In the genomic region with DNA sequence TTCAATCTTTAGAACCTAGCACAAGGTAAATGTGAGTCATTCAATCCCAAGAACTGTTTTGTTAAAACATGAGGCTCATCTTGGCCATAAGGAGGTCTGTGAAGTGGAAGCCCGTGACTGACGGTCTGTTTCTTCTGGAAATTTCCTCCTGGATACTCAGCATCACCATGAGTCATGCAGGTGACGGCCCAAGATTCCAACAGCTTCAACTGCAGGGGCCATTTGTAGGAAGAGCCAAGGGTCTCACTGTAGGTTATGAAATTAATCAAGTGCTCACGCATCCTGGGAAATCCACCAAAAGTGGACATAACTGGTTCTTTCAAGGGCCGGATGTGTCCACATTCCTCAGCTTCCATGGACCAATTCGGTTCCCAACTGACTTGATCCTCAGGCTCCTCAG, we compare ENCODE assay signal across 23 cellular contexts. TPM values are rescaled to one million over a fixed set of nuclear protein-coding genes. Genes with fewer than 3 reads are reported as not detected.
"Had no signal": no experiment of that assay in that cellular context is flagged by ENCODE, and none has a peak within 500 bp of the region (broad histone marks: within the 10 kb centered on the region; RNA-seq: fewer than 3 reads in every experiment).

No MANE protein-coding gene starts in this region.

- H3K4me3 Mint-ChIP-seq: activated CD8-positive, alpha-beta T cell treated with anti-CD3 and anti-CD28 coated beads, Interleukin-2, amount 10 ng/mL, durations not matched to agents 7 days and 5 days; activated naive CD8-positive, alpha-beta T cell treated with anti-CD3 and anti-CD28 coated beads, Interleukin-2, amount 10 ng/mL, durations not matched to agents 7 days and 5 days; activated T-cell treated with anti-CD3 and anti-CD28 coated beads, Interleukin-2, amount 50 U/mL, for 72 hours; immature natural killer cell; memory B cell; stimulated activated naive CD8-positive, alpha-beta T cell treated with anti-CD3 and anti-CD28 coated beads, Interleukin-15, Interleukin-2, amounts not matched to agents 100 ng/mL and 50 ng/mL, for 24 hours had no signal

- H3K27ac ChIP-seq: body of pancreas, heart right ventricle, suprapubic skin had no signal

- ATAC-seq: activated CD8-positive, alpha-beta T cell treated with anti-CD3 and anti-CD28 coated beads, Interleukin-2, amount 10 ng/mL, durations not matched to agents 7 days and 5 days; activated T-cell treated with anti-CD3 and anti-CD28 coated beads, Interleukin-2, amount 50 U/mL, for 72 hours; body of pancreas; esophagus mucosa; naive thymus-derived CD4-positive, alpha-beta T cell had no signal

- H3K27me3 Mint-ChIP-seq: activated naive CD8-positive, alpha-beta T cell treated with anti-CD3 and anti-CD28 coated beads, Interleukin-2, amount 10 ng/mL, durations not matched to agents 7 days and 5 days; central memory CD8-positive, alpha-beta T cell; memory B cell; naive thymus-derived CD4-positive, alpha-beta T cell; stimulated activated naive CD8-positive, alpha-beta T cell treated with anti-CD3 and anti-CD28 coated beads, Interleukin-15, Interleukin-2, amounts not matched to agents 100 ng/mL and 50 ng/mL, for 24 hours had no signal

- H3K27ac Mint-ChIP-seq: activated naive CD8-positive, alpha-beta T cell treated with anti-CD3 and anti-CD28 coated beads, Interleukin-2, amount 10 ng/mL, durations not matched to agents 7 days and 5 days; activated T-cell treated with anti-CD3 and anti-CD28 coated beads, Interleukin-2, amount 50 U/mL, for 72 hours; stimulated activated naive CD8-positive, alpha-beta T cell treated with anti-CD3 and anti-CD28 coated beads, Interleukin-15, Interleukin-2, amounts not matched to agents 100 ng/mL and 50 ng/mL, for 24 hours had no signal

- DNase-seq: activated CD4-positive, alpha-beta T cell treated with anti-CD3 and anti-CD28 coated beads for 48 hours; activated CD4-positive, CD25-positive, alpha-beta regulatory T cell; activated CD8-positive, alpha-beta memory T cell treated with anti-CD3 and anti-CD28 coated beads, Interleukin-2, amount 50 U/mL, for 48 hours; activated CD8-positive, alpha-beta T cell treated with anti-CD3 and anti-CD28 coated beads, Interleukin-2, amount 10 ng/mL, durations not matched to agents 7 days and 5 days; activated naive CD8-positive, alpha-beta T cell treated with anti-CD3 and anti-CD28 coated beads, Interleukin-2, amount 10 ng/mL, durations not matched to agents 7 days and 5 days; activated T-cell treated with anti-CD3 and anti-CD28 coated beads, Interleukin-2, amount 50 U/mL, for 72 hours; amygdala; body of pancreas; cortex of kidney; effector CD4-positive, alpha-beta T cell; heart right ventricle; immature natural killer cell; kidney glomerular epithelial cell; naive thymus-derived CD4-positive, alpha-beta T cell; SK-N-SH; stimulated activated CD4-positive, alpha-beta T cell treated with anti-CD3 and anti-CD28 coated beads, Interleukin-2, amount 100 ng/mL, for 24 hours; T1000; trophoblast cell had no signal

- H3K9me3 Mint-ChIP-seq: activated naive CD8-positive, alpha-beta T cell treated with anti-CD3 and anti-CD28 coated beads, Interleukin-2, amount 10 ng/mL, durations not matched to agents 7 days and 5 days; activated T-cell treated with anti-CD3 and anti-CD28 coated beads, Interleukin-2, amount 50 U/mL, for 72 hours; central memory CD8-positive, alpha-beta T cell; immature natural killer cell; memory B cell; naive thymus-derived CD4-positive, alpha-beta T cell; stimulated activated naive CD8-positive, alpha-beta T cell treated with anti-CD3 and anti-CD28 coated beads, Interleukin-15, Interleukin-2, amounts not matched to agents 100 ng/mL and 50 ng/mL, for 24 hours had no signal

RNA-seq across cellular contexts. Expression of a gene that starts 8.7 kb away (rescaled TPM):
- polyA plus RNA-seq: immature natural killer cell; naive thymus-derived CD4-positive, alpha-beta T cell had no signal
